Comparison of ENCODE assay signal across 8 cellular contexts in the genomic region with DNA sequence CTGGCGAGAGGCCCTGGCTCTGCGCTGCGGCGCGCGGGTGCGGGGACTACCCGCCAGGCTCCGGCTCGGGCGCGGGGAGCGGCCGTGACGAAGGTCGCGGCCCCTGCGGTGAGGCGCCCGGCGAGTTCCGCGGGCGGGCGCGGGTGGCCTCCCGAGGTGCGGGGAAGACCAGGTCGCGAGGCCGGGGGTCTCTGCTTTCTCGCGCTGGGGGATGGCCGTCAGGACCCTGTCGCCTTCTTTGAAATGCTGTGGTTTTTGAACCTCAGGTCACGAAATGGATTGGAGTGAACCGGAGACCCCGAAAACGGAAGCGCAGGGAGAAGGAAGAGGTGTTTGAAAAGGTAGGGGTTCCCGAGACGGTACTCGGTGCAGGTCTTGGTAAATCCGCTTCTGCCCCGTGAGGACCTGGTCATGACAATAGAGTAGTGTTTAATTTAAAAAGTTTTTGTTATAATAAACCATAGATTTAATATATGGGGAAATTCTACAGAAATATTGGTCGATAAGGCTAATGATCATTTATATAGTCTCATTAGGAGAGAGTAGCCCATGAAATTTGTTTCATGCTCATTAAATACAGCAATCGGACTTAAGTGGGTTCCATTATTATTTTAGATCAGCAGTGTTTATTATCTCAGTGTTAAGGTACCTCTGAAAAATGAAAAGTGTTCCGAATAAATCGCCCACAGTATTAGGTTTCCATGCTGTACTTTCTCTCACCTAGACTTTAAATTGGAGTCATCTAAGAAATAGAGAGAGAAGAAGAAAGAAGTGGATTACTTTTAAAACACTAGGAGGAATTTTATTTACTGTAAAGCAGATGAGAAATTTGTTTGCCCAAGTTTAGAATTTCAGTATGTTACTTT.
A peak's percentile ranks its signal among the peaks of the same experiment; 100 is the strongest.
DNase-seq lines count a peak whose midpoint lies in the region; TF ChIP-seq lines count a peak whose summit lies in the region.

No MANE protein-coding gene starts in this region.

- no peaks in the 10 kb centered on the region for H3K79me1 ChIP-seq in mesendoderm (ENCODE audit: low read length)

- in situ Hi-C loops in mammary epithelial cell (cut with MboI; ENCODE audit: low sequenced_read_pairs in 2 of 2): no loop called here

- peaks cover 3% of the 10 kb centered on the region for H3K36me3 ChIP-seq in mammary epithelial cell (ENCODE audit: insufficient read depth, low read length)
- no peaks in the 10 kb centered on the region for H3K36me3 ChIP-seq in mesendoderm (ENCODE audit: control insufficient read depth, insufficient read depth, low read length)

- peak overlapping the region; percentile 91 for H3K18ac ChIP-seq in mesendoderm (ENCODE audit: low read length)

- H4K8ac ChIP-seq in mesendoderm (ENCODE audit: low read depth, low read length): peak overlapping the region; percentile 90

- H2AFZ ChIP-seq in mammary epithelial cell (ENCODE audit: low read depth, low read length): peak overlapping the region; percentile 79

- DNase-seq in DMS53 (lab: John Stamatoyannopoulos, UW) (peak; percentile 51), DMS53 treated with DMSO at 0.1 percent for 48 hours (lab: John Stamatoyannopoulos, UW; ENCODE audit: unreplicated experiment) (no peak), mammary epithelial cell (peak; percentile 38), mesendoderm (no peak), activated gamma-delta T cell treated with Interleukin-2 at 50 U/mL for 16 hours (no peak), NCI-H2196 (lab: John Stamatoyannopoulos, UW; ENCODE audit: unreplicated experiment) (no peak), NCI-H446 treated with DMSO at 0.1 percent for 48 hours (lab: John Stamatoyannopoulos, UW) (no peak)

- peak overlapping the region; percentile 85 for H3K4ac ChIP-seq in mesendoderm (ENCODE audit: low read depth, low read length)

- H3K4me1 Mint-ChIP-seq in IgD-negative memory B cell: peaks cover 4 to 11% (median 7%) of the 10 kb centered on the region in 3 donors

- no peak overlapping the region for H2BK15ac ChIP-seq in mesendoderm (replicated peaks; ENCODE audit: low read depth)

- peak overlapping the region; percentile 82 for H3K23ac ChIP-seq in mesendoderm (ENCODE audit: low read length)

- no peaks in the 10 kb centered on the region for H3K9me3 ChIP-seq in mammary epithelial cell (replicated peaks; ENCODE audit: insufficient read depth, low read length)

- no peaks in the 10 kb centered on the region for H4K20me1 ChIP-seq in mammary epithelial cell (ENCODE audit: insufficient read depth, low read length)

- no peak overlapping the region for H4K5ac ChIP-seq in mesendoderm (ENCODE audit: low read length)

- H3K9ac ChIP-seq in mammary epithelial cell (ENCODE audit: insufficient read depth, low read length): peak overlapping the region; percentile 90
- peak overlapping the region; percentile 74 for H3K9ac ChIP-seq in mesendoderm (ENCODE audit: low read length)

- H3K56ac ChIP-seq in mesendoderm (ENCODE audit: low read length): peak overlapping the region; percentile 84

- H3K4me3 Mint-ChIP-seq in IgD-negative memory B cell: peak overlapping the region; percentile 74 to 91 (median 88)

- H3K27me3 Mint-ChIP-seq in IgD-negative memory B cell: peaks cover 30% of the 10 kb centered on the region

- no peak overlapping the region for H3K27ac Mint-ChIP-seq in IgD-negative memory B cell

- H3K4me1 ChIP-seq in mammary epithelial cell (ENCODE audit: insufficient read depth, low read length) (peaks cover 44% of the 10 kb centered on the region), mesendoderm (ENCODE audit: control insufficient read depth, low read depth, low read length) (no peaks in the 10 kb centered on the region)

- H3K79me2 ChIP-seq in mammary epithelial cell (ENCODE audit: insufficient read depth, low read length): peaks cover 53% of the 10 kb centered on the region
- no peaks in the 10 kb centered on the region for H3K79me2 ChIP-seq in mesendoderm (ENCODE audit: control insufficient read depth, insufficient read depth, low read length)

- no peak overlapping the region for H2AK5ac ChIP-seq in mesendoderm (ENCODE audit: low read length)

- TF ChIP-seq CTCF in mammary epithelial cell (conservative IDR thresholded peaks at IDR 0.05 in 1 of 2, IDR thresholded peaks at IDR 0.05 in 1 of 2; ENCODE audit: extremely low read depth in 1 of 2, insufficient read depth in 1 of 2, low read depth in 1 of 2, low read length in 2 of 2): no peak

- H3K4me2 ChIP-seq in mammary epithelial cell (ENCODE audit: insufficient read depth, low read depth, low read length) (peak overlapping the region; percentile 89), mesendoderm (ENCODE audit: low read length) (peak overlapping the region; percentile 72)

- BruUV-seq in mammary epithelial cell (replicated peaks; lab: Mats Ljungman, UMichigan): no TSS peak

- H3K27me3 ChIP-seq in mammary epithelial cell (ENCODE audit: insufficient read depth, low read length) (no peaks in the 10 kb centered on the region), mesendoderm (ENCODE audit: insufficient read depth, low read length, poor library complexity) (peaks cover 7% of the 10 kb centered on the region)

- dilution Hi-C loops in mammary epithelial cell (cut with HindIII; ENCODE audit: low sequenced_read_pairs): no loop called here

- intact Hi-C loops in mammary epithelial cell (cut with micrococcal nuclease): loop anchor here (1.0 to 5.0 kb wide), 10 partner anchors 43 to 338 kb away; no protein-coding TSS in a partner anchor

- no peaks in the 10 kb centered on the region for H3K9me3 Mint-ChIP-seq in IgD-negative memory B cell

- H3K4me3 ChIP-seq in mammary epithelial cell (replicated peaks in 1 of 3; ENCODE audit: insufficient read depth in 1 of 3, low read depth in 2 of 3, low read length in 3 of 3) (peak overlapping the region; percentile 73 to 87 (median 79)), mesendoderm (ENCODE audit: low read length) (peak overlapping the region; percentile 70)

- CTCF ChIA-PET in mammary epithelial cell (lab: Charles Lee; ENCODE audit: low non-redundant PET): no interaction called here

- H3K36me3 Mint-ChIP-seq in IgD-negative memory B cell: peaks cover 6% of the 10 kb centered on the region

- no peak overlapping the region for H2BK5ac ChIP-seq in mesendoderm (ENCODE audit: low read length)

- WGBS in mammary epithelial cell (ENCODE audit: low coverage, missing lambda C conversion rate): under 1% methylated on average over 12 of the region's 49 CpGs
- 100% methylated on average over 1 of the region's 49 CpGs for WGBS in mesendoderm (ENCODE audit: extremely low coverage, insufficient coverage, low lambda C conversion rate)

- H3K27ac ChIP-seq in mammary epithelial cell (ENCODE audit: insufficient read depth, low read depth, low read length) (peak overlapping the region; percentile 86), mesendoderm (ENCODE audit: low read depth, low read length) (no peak overlapping the region)

- H2BK120ac ChIP-seq in mesendoderm (ENCODE audit: low read depth, low read length): peak overlapping the region; percentile 76

Comparison
In these comparisons a context has a peak if more than half of its experiments do, and no peak if none do; other contexts are left out.
1. DNase-seq: peak in DMS53 (single experiment) and mammary epithelial cell (single experiment); none in DMS53 treated with DMSO at 0.1 percent for 48 hours (single experiment), mesendoderm (single experiment), activated gamma-delta T cell treated with Interleukin-2 at 50 U/mL for 16 hours (single experiment), NCI-H2196 (single experiment) and NCI-H446 treated with DMSO at 0.1 percent for 48 hours (single experiment).